ENCODE assay signal across 1 cellular context in genomic region chr1:99599678-99600175, GRCh38.
A peak's percentile ranks its signal among the peaks of the same experiment; 100 is the strongest.
TF ChIP-seq lines count a peak whose summit lies in the region.

No MANE protein-coding gene starts in this region.

TF ChIP-seq in K562, 482 proteins besides CTCF, POLR2A, EP300 and RAD21 (continued from another document and continues in another):
- TF ChIP-seq ZNF740 (CRISPR knock-in tag; IDR thresholded peaks at IDR 0.05): no peak
- TF ChIP-seq ZNF740 (tag; IDR thresholded peaks at IDR 0.05): no peak
- TF ChIP-seq, protein P1, sequence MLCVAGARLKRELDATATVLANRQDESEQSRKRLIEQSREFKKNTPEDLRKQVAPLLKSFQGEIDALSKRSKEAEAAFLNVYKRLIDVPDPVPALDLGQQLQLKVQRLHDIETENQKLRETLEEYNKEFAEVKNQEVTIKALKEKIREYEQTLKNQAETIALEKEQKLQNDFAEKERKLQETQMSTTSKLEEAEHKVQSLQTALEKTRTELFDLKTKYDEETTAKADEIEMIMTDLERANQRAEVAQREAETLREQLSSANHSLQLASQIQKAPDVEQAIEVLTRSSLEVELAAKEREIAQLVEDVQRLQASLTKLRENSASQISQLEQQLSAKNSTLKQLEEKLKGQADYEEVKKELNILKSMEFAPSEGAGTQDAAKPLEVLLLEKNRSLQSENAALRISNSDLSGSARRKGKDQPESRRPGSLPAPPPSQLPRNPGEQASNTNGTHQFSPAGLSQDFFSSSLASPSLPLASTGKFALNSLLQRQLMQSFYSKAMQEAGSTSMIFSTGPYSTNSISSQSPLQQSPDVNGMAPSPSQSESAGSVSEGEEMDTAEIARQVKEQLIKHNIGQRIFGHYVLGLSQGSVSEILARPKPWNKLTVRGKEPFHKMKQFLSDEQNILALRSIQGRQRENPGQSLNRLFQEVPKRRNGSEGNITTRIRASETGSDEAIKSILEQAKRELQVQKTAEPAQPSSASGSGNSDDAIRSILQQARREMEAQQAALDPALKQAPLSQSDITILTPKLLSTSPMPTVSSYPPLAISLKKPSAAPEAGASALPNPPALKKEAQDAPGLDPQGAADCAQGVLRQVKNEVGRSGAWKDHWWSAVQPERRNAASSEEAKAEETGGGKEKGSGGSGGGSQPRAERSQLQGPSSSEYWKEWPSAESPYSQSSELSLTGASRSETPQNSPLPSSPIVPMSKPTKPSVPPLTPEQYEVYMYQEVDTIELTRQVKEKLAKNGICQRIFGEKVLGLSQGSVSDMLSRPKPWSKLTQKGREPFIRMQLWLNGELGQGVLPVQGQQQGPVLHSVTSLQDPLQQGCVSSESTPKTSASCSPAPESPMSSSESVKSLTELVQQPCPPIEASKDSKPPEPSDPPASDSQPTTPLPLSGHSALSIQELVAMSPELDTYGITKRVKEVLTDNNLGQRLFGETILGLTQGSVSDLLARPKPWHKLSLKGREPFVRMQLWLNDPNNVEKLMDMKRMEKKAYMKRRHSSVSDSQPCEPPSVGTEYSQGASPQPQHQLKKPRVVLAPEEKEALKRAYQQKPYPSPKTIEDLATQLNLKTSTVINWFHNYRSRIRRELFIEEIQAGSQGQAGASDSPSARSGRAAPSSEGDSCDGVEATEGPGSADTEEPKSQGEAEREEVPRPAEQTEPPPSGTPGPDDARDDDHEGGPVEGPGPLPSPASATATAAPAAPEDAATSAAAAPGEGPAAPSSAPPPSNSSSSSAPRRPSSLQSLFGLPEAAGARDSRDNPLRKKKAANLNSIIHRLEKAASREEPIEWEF (CRISPR knock-in tag; IDR thresholded peaks at IDR 0.05): no peak
- no peak for TF ChIP-seq PURB (CRISPR knock-in tag; IDR thresholded peaks at IDR 0.05; ENCODE audit: low read depth)
- TF ChIP-seq ZNF75A (CRISPR knock-in tag; IDR thresholded peaks at IDR 0.05): no peak
- TF ChIP-seq U2AF2 (optimal IDR thresholded peaks at IDR 0.05; ENCODE audit: low read depth, low read length): no peak
- TF ChIP-seq BACH1 (tag; IDR thresholded peaks at IDR 0.05): no peak
- peak; percentile 29; the same call in 1 of the 2 replicates for TF ChIP-seq NR2C2 (CRISPR knock-in tag; IDR thresholded peaks at IDR 0.05)
- peak; percentile 91 for TF ChIP-seq NR2C2 (tag; IDR thresholded peaks at IDR 0.05)
- no peak for TF ChIP-seq E2F1 (CRISPR knock-in tag; IDR thresholded peaks at IDR 0.05)
- TF ChIP-seq SMAD3 (CRISPR knock-in tag; conservative IDR thresholded peaks at IDR 0.05): 0 out of 2 replicates have a peak, but pooled peaks have one; percentile 4
- TF ChIP-seq ZNF146 (CRISPR knock-in tag; IDR thresholded peaks at IDR 0.05; ENCODE audit: unreplicated experiment): peak; percentile 91
- no peak for TF ChIP-seq KLF13 (tag; IDR thresholded peaks at IDR 0.05; ENCODE audit: borderline replicate concordance, low read depth)
- 0 out of 2 replicates have a peak, but pooled peaks have one; percentile 69 for TF ChIP-seq ERF (CRISPR knock-in tag; IDR thresholded peaks at IDR 0.05)
- no peak for TF ChIP-seq BCL6 (CRISPR knock-in tag; IDR thresholded peaks at IDR 0.05)
- TF ChIP-seq MEIS2 (IDR thresholded peaks at IDR 0.05; ENCODE audit: partially characterized antibody): peak; percentile 76
- 0 out of 2 replicates have a peak, but pooled peaks have one; percentile 87 for TF ChIP-seq ZKSCAN1 (IDR thresholded peaks at IDR 0.05; ENCODE audit: low read depth, low read length)
- peak; percentile 83 for TF ChIP-seq CXXC5 (CRISPR knock-in tag; IDR thresholded peaks at IDR 0.05)
- TF ChIP-seq CGGBP1 (CRISPR knock-in tag; IDR thresholded peaks at IDR 0.05): no peak
- TF ChIP-seq, protein P2, sequence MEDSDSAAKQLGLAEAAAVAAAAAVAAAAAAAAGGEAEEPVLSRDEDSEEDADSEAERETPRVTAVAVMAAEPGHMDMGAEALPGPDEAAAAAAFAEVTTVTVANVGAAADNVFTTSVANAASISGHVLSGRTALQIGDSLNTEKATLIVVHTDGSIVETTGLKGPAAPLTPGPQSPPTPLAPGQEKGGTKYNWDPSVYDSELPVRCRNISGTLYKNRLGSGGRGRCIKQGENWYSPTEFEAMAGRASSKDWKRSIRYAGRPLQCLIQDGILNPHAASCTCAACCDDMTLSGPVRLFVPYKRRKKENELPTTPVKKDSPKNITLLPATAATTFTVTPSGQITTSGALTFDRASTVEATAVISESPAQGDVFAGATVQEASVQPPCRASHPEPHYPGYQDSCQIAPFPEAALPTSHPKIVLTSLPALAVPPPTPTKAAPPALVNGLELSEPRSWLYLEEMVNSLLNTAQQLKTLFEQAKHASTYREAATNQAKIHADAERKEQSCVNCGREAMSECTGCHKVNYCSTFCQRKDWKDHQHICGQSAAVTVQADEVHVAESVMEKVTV (CRISPR knock-in tag; IDR thresholded peaks at IDR 0.05): 0 out of 2 replicates have a peak, but pooled peaks have one; percentile 7
- TF ChIP-seq, protein P3, sequence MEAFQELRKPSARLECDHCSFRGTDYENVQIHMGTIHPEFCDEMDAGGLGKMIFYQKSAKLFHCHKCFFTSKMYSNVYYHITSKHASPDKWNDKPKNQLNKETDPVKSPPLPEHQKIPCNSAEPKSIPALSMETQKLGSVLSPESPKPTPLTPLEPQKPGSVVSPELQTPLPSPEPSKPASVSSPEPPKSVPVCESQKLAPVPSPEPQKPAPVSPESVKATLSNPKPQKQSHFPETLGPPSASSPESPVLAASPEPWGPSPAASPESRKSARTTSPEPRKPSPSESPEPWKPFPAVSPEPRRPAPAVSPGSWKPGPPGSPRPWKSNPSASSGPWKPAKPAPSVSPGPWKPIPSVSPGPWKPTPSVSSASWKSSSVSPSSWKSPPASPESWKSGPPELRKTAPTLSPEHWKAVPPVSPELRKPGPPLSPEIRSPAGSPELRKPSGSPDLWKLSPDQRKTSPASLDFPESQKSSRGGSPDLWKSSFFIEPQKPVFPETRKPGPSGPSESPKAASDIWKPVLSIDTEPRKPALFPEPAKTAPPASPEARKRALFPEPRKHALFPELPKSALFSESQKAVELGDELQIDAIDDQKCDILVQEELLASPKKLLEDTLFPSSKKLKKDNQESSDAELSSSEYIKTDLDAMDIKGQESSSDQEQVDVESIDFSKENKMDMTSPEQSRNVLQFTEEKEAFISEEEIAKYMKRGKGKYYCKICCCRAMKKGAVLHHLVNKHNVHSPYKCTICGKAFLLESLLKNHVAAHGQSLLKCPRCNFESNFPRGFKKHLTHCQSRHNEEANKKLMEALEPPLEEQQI (IDR thresholded peaks at IDR 0.05): peak; percentile 97
- TF ChIP-seq XRCC3 (IDR thresholded peaks at IDR 0.05): no peak
- TF ChIP-seq SRF (CRISPR knock-in tag; IDR thresholded peaks at IDR 0.05): 0 out of 4 replicates have a peak, but pooled peaks have one; percentile 21 to 60
- no peak for TF ChIP-seq RBM15 (IDR thresholded peaks at IDR 0.05; ENCODE audit: insufficient read depth, low read length)
- TF ChIP-seq ZNF165 (CRISPR knock-in tag; IDR thresholded peaks at IDR 0.05; ENCODE audit: borderline replicate concordance): no peak
- TF ChIP-seq ZNF444 (CRISPR knock-in tag; IDR thresholded peaks at IDR 0.05): no peak
- no peak for TF ChIP-seq ZNF766 (CRISPR knock-in tag; conservative IDR thresholded peaks at IDR 0.05)
- TF ChIP-seq IRF1 (CRISPR knock-in tag; IDR thresholded peaks at IDR 0.05; ENCODE audit: borderline replicate concordance): no peak
- TF ChIP-seq MYNN (IDR thresholded peaks at IDR 0.05): peak; percentile 79
- no peak for TF ChIP-seq MYNN (CRISPR knock-in tag; IDR thresholded peaks at IDR 0.05)
- peak; percentile 91 for TF ChIP-seq EHMT2 (IDR thresholded peaks at IDR 0.05)
- TF ChIP-seq ZNF57 (CRISPR knock-in tag; IDR thresholded peaks at IDR 0.05): no peak
- no peak for TF ChIP-seq ZNF232 (CRISPR knock-in tag; IDR thresholded peaks at IDR 0.05)
- TF ChIP-seq ZNF133 (CRISPR knock-in tag; IDR thresholded peaks at IDR 0.05): no peak
- TF ChIP-seq ZFP1 (CRISPR knock-in tag; IDR thresholded peaks at IDR 0.05): no peak
- no peak for TF ChIP-seq HMG20B (CRISPR knock-in tag; IDR thresholded peaks at IDR 0.05)
- TF ChIP-seq, protein P4, sequence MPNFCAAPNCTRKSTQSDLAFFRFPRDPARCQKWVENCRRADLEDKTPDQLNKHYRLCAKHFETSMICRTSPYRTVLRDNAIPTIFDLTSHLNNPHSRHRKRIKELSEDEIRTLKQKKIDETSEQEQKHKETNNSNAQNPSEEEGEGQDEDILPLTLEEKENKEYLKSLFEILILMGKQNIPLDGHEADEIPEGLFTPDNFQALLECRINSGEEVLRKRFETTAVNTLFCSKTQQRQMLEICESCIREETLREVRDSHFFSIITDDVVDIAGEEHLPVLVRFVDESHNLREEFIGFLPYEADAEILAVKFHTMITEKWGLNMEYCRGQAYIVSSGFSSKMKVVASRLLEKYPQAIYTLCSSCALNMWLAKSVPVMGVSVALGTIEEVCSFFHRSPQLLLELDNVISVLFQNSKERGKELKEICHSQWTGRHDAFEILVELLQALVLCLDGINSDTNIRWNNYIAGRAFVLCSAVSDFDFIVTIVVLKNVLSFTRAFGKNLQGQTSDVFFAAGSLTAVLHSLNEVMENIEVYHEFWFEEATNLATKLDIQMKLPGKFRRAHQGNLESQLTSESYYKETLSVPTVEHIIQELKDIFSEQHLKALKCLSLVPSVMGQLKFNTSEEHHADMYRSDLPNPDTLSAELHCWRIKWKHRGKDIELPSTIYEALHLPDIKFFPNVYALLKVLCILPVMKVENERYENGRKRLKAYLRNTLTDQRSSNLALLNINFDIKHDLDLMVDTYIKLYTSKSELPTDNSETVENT (CRISPR knock-in tag; IDR thresholded peaks at IDR 0.05): no peak
- TF ChIP-seq SRSF3 (IDR thresholded peaks at IDR 0.05; ENCODE audit: insufficient read depth, low read length): no peak
- TF ChIP-seq MXI1 (IDR thresholded peaks at IDR 0.05; ENCODE audit: low read depth, low read length): no peak
- TF ChIP-seq POLR2G (IDR thresholded peaks at IDR 0.05; ENCODE audit: low read depth, low read length): no peak
- no peak for TF ChIP-seq NR2F6 (CRISPR knock-in tag; IDR thresholded peaks at IDR 0.05)
- TF ChIP-seq GABPA (tag; conservative IDR thresholded peaks at IDR 0.05; ENCODE audit: low read depth): no peak
- TF ChIP-seq ELF1 (tag; IDR thresholded peaks at IDR 0.05): peak; percentile 74
- peak; percentile 84 for TF ChIP-seq CBFA2T2 (conservative IDR thresholded peaks at IDR 0.05)
- no peak for TF ChIP-seq TSC22D4 (tag; IDR thresholded peaks at IDR 0.05)
- TF ChIP-seq ELK3 (CRISPR knock-in tag; IDR thresholded peaks at IDR 0.05): no peak
- peak; percentile 85 for TF ChIP-seq ZEB2 (IDR thresholded peaks at IDR 0.05)
- TF ChIP-seq, protein P5, sequence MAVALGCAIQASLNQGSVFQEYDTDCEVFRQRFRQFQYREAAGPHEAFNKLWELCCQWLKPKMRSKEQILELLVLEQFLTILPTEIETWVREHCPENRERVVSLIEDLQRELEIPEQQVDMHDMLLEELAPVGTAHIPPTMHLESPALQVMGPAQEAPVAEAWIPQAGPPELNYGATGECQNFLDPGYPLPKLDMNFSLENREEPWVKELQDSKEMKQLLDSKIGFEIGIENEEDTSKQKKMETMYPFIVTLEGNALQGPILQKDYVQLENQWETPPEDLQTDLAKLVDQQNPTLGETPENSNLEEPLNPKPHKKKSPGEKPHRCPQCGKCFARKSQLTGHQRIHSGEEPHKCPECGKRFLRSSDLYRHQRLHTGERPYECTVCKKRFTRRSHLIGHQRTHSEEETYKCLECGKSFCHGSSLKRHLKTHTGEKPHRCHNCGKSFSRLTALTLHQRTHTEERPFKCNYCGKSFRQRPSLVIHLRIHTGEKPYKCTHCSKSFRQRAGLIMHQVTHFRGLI (CRISPR knock-in tag; IDR thresholded peaks at IDR 0.05): no peak
- TF ChIP-seq CHCHD3 (CRISPR knock-in tag; IDR thresholded peaks at IDR 0.05): no peak
- no peak for TF ChIP-seq YBX1 (IDR thresholded peaks at IDR 0.05)
- TF ChIP-seq GABPB2 (CRISPR knock-in tag; conservative IDR thresholded peaks at IDR 0.05): no peak
- TF ChIP-seq PYGO2 (tag; IDR thresholded peaks at IDR 0.05): no peak
- TF ChIP-seq SP1 (CRISPR knock-in tag; IDR thresholded peaks at IDR 0.05): no peak
- TF ChIP-seq ZNF764 (CRISPR knock-in tag; IDR thresholded peaks at IDR 0.05; ENCODE audit: low read depth): no peak
- TF ChIP-seq C11orf30 (IDR thresholded peaks at IDR 0.05; ENCODE audit: low read depth): no peak
- TF ChIP-seq ZNF668 (CRISPR knock-in tag; IDR thresholded peaks at IDR 0.05): no peak
- no peak for TF ChIP-seq ZNF121 (CRISPR knock-in tag; conservative IDR thresholded peaks at IDR 0.05)
- TF ChIP-seq NBN (IDR thresholded peaks at IDR 0.05; ENCODE audit: low read depth): peak; percentile 88
